ENCODE assay signal across 1 cellular context in the genomic region with DNA sequence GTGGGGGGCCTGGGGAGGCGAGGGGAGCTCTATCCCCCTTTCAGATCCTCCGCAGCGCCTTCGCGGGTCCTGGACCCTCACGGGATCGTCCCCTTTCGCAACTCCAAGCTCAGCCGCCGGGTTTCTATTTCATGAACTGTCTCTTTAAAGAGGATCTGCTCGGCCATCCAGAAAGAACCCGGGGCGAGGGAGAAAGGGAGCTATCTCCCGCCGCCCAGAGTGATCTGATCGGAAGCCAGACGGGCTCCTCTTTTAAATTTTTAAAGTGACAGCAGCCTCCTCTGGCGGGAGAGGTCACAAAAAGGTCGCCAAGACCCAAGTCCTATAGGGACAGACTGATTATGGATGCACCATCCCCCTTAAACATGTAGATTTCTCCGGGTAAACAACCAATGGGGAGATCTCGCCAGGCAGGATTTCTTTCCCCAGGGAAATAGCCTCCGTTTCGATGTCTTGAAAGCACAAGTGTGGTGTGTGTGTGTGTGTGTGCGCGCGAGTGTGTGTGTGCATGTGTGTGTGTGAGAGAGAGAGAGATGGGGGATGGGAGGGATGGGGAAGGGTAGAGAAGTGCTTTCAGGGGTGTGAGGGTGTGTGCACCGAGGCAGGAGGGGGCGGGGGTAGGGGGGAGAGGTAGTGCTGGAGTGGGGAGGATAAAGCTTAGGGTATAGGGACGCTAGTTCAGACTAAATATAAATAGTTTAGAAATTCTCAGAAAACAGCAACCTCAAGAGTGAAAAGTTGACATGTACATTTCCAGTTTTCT.
A peak's percentile ranks its signal among the peaks of the same experiment; 100 is the strongest.
TF ChIP-seq lines count a peak whose summit lies in the region.

No MANE protein-coding gene starts in this region.

TF ChIP-seq in HEK293, 187 proteins besides CTCF, POLR2A, EP300 and RAD21 (continued from another document):
- TF ChIP-seq ZBTB10 (tag by site-specific recombination; IDR thresholded peaks at IDR 0.05) (peak; percentile 37; the same call in 1 of the 2 replicates), PRDM1 (tag by site-specific recombination; IDR thresholded peaks at IDR 0.05) (peak; percentile 62), ZNF239 (tag by site-specific recombination; IDR thresholded peaks at IDR 0.05) (no peak), GLI2 (tag by site-specific recombination; IDR thresholded peaks at IDR 0.05; ENCODE audit: borderline replicate concordance, low read depth) (no peak; the same call in 1 of the 2 replicates), PRDM10 (tag by site-specific recombination; IDR thresholded peaks at IDR 0.05) (peak; percentile 91), ZNF394 (tag by site-specific recombination; IDR thresholded peaks at IDR 0.05; ENCODE audit: borderline replicate concordance) (no peak), ZNF169 (tag by site-specific recombination; IDR thresholded peaks at IDR 0.05) (no peak), KLF8 (tag by site-specific recombination; IDR thresholded peaks at IDR 0.05) (peak; percentile 73), ZNF837 (tag by site-specific recombination; IDR thresholded peaks at IDR 0.05) (no peak), GFI1B (tag by site-specific recombination; IDR thresholded peaks at IDR 0.05) (peak; percentile 84; the same call in 1 of the 2 replicates), ZNF280C (tag by site-specific recombination; IDR thresholded peaks at IDR 0.05) (no peak), ZNF664 (tag by site-specific recombination; IDR thresholded peaks at IDR 0.05) (0 out of 2 replicates have a peak, but pooled peaks have one; percentile 25), ZNF585B (tag by site-specific recombination; IDR thresholded peaks at IDR 0.05) (no peak)
- TF ChIP-seq, protein P1, sequence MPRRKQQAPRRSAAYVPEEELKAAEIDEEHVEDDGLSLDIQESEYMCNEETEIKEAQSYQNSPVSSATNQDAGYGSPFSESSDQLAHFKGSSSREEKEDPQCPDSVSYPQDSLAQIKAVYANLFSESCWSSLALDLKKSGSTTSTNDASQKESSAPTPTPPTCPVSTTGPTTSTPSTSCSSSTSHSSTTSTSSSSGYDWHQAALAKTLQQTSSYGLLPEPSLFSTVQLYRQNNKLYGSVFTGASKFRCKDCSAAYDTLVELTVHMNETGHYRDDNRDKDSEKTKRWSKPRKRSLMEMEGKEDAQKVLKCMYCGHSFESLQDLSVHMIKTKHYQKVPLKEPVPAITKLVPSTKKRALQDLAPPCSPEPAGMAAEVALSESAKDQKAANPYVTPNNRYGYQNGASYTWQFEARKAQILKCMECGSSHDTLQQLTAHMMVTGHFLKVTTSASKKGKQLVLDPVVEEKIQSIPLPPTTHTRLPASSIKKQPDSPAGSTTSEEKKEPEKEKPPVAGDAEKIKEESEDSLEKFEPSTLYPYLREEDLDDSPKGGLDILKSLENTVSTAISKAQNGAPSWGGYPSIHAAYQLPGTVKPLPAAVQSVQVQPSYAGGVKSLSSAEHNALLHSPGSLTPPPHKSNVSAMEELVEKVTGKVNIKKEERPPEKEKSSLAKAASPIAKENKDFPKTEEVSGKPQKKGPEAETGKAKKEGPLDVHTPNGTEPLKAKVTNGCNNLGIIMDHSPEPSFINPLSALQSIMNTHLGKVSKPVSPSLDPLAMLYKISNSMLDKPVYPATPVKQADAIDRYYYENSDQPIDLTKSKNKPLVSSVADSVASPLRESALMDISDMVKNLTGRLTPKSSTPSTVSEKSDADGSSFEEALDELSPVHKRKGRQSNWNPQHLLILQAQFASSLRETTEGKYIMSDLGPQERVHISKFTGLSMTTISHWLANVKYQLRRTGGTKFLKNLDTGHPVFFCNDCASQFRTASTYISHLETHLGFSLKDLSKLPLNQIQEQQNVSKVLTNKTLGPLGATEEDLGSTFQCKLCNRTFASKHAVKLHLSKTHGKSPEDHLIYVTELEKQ (tag by site-specific recombination; IDR thresholded peaks at IDR 0.05; ENCODE audit: borderline replicate concordance) = no peak
- TF ChIP-seq, protein P2, sequence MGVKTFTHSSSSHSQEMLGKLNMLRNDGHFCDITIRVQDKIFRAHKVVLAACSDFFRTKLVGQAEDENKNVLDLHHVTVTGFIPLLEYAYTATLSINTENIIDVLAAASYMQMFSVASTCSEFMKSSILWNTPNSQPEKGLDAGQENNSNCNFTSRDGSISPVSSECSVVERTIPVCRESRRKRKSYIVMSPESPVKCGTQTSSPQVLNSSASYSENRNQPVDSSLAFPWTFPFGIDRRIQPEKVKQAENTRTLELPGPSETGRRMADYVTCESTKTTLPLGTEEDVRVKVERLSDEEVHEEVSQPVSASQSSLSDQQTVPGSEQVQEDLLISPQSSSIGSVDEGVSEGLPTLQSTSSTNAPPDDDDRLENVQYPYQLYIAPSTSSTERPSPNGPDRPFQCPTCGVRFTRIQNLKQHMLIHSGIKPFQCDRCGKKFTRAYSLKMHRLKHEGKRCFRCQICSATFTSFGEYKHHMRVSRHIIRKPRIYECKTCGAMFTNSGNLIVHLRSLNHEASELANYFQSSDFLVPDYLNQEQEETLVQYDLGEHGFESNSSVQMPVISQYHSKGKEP (tag by site-specific recombination; IDR thresholded peaks at IDR 0.05) = no peak
